ENCODE assay signal across 29 cellular contexts in genomic region chr4:31059753-31060522, GRCh38.
DNase-seq lines count a peak whose midpoint lies in the region; ATAC-seq and TF ChIP-seq lines count a peak whose summit lies in the region.
"Had no signal": no experiment of that assay in that cellular context is flagged by ENCODE, and none has a peak within 500 bp of the region (broad histone marks: within the 10 kb centered on the region; RNA-seq: fewer than 3 reads in every experiment).

No MANE protein-coding gene starts in this region.

- no peaks in the 10 kb centered on the region for H3K79me2 ChIP-seq in mammary epithelial cell (ENCODE audit: insufficient read depth, low read length)

- H3K36me3 ChIP-seq in mammary epithelial cell (ENCODE audit: insufficient read depth, low read length): no peaks in the 10 kb centered on the region
- H3K36me3 ChIP-seq: BLaER1, stomach had no signal

- no peaks in the 10 kb centered on the region for H3K9me3 ChIP-seq in mammary epithelial cell (replicated peaks; ENCODE audit: insufficient read depth, low read length)
- H3K9me3 ChIP-seq: BLaER1, Caco-2, SJCRH30, stomach had no signal

- no peak overlapping the region for H3K9ac ChIP-seq in mammary epithelial cell (ENCODE audit: insufficient read depth, low read length)
- H3K9ac ChIP-seq: BLaER1, KMS-11 had no signal

- POLR2A ChIA-PET in MCF 10A (lab: Yijun Ruan, JAX): no interaction called here

- no peak overlapping the region for H3K4me3 ChIP-seq in mammary epithelial cell (replicated peaks in 1 of 3; ENCODE audit: insufficient read depth in 1 of 3, low read depth in 2 of 3, low read length in 3 of 3)
- H3K4me3 ChIP-seq: BLaER1, SJCRH30, stomach had no signal

- H3K27me3 Mint-ChIP-seq in MCF 10A (ENCODE audit: insufficient read depth, unreplicated experiment): no peaks in the 10 kb centered on the region
- H3K27me3 Mint-ChIP-seq: activated CD4-positive, alpha-beta T cell treated with anti-CD3 and anti-CD28 coated beads, Interleukin-2, amount 10 ng/mL, durations not matched to agents 24 days and 14 days; naive thymus-derived CD4-positive, alpha-beta T cell; T-helper 17 cell; type B pancreatic cell had no signal

- no peak overlapping the region for H3K4me2 ChIP-seq in mammary epithelial cell (ENCODE audit: insufficient read depth, low read depth, low read length)
- H3K4me2 ChIP-seq: BLaER1, KMS-11 had no signal

- dilution Hi-C loops in mammary epithelial cell (cut with HindIII; ENCODE audit: low sequenced_read_pairs): no loop called here

- no peaks in the 10 kb centered on the region for H4K20me1 ChIP-seq in mammary epithelial cell (ENCODE audit: insufficient read depth, low read length)
- H4K20me1 ChIP-seq: BLaER1 had no signal

- H3K4me1 Mint-ChIP-seq in MCF 10A (ENCODE audit: insufficient read depth, unreplicated experiment): no peaks in the 10 kb centered on the region
- H3K4me1 Mint-ChIP-seq: activated CD4-positive, alpha-beta T cell treated with anti-CD3 and anti-CD28 coated beads, Interleukin-2, amount 10 ng/mL, durations not matched to agents 24 days and 14 days; naive thymus-derived CD4-positive, alpha-beta T cell; T-helper 17 cell had no signal

- no peaks in the 10 kb centered on the region for H3K9me3 Mint-ChIP-seq in MCF 10A (ENCODE audit: unreplicated experiment)
- H3K9me3 Mint-ChIP-seq: activated CD4-positive, alpha-beta T cell treated with anti-CD3 and anti-CD28 coated beads, Interleukin-2, amount 10 ng/mL, durations not matched to agents 24 days and 14 days; mesothelial cell of epicardium; type B pancreatic cell had no signal

- no peak overlapping the region for H3K27ac Mint-ChIP-seq in MCF 10A (ENCODE audit: low read depth, unreplicated experiment)
- H3K27ac Mint-ChIP-seq: activated CD4-positive, alpha-beta T cell treated with anti-CD3 and anti-CD28 coated beads, Interleukin-2, amount 10 ng/mL, durations not matched to agents 24 days and 14 days; activated naive CD4-positive, alpha-beta T cell treated with anti-CD3 and anti-CD28 coated beads for 36 hours; mesothelial cell of epicardium; naive thymus-derived CD4-positive, alpha-beta T cell; T-helper 17 cell; type B pancreatic cell had no signal

- H3K27ac ChIP-seq in mammary epithelial cell (ENCODE audit: insufficient read depth, low read depth, low read length): no peak overlapping the region
- H3K27ac ChIP-seq: BLaER1, foreskin keratinocyte, KMS-11, SJCRH30, stomach, VCaP had no signal

- H2AFZ ChIP-seq in mammary epithelial cell (ENCODE audit: low read depth, low read length): no peak overlapping the region

- no peak for ATAC-seq in GM21360 (IDR thresholded peaks at IDR 0.05; ENCODE audit: unreplicated experiment)
- ATAC-seq: foreskin keratinocyte; naive thymus-derived CD4-positive, alpha-beta T cell; Panc1; T-helper 17 cell had no signal

- peak; percentile 30 for DNase-seq in MCF 10A (ENCODE audit: unreplicated experiment)
- DNase-seq in mammary epithelial cell: no peak
- peak; percentile 71 for DNase-seq in NCI-H748 (lab: John Stamatoyannopoulos, UW; ENCODE audit: unreplicated experiment)
- DNase-seq in fibroblast of gingiva (ENCODE audit: low read depth): peak; percentile 4
- no peak for DNase-seq in activated CD4-positive, alpha-beta T cell treated with anti-CD3 and anti-CD28 coated beads for 4 hours
- no peak for DNase-seq in NCI-H82 treated with DMSO at 0.1 percent for 48 hours (lab: John Stamatoyannopoulos, UW; ENCODE audit: unreplicated experiment)
- DNase-seq in NCI-H2227 treated with DMSO at 0.1 percent for 48 hours (lab: John Stamatoyannopoulos, UW): no peak
- DNase-seq: activated CD4-positive, alpha-beta T cell treated with anti-CD3 and anti-CD28 coated beads, Interleukin-2, amount 10 ng/mL, durations not matched to agents 24 days and 14 days; activated naive CD4-positive, alpha-beta T cell treated with anti-CD3 and anti-CD28 coated beads for 36 hours; amygdala; Caco-2; caudate nucleus; DMS79; foreskin keratinocyte; naive thymus-derived CD4-positive, alpha-beta T cell; NCI-H1048; NCI-H1930; nucleus accumbens; stimulated activated CD8-positive, alpha-beta memory T cell treated with anti-CD3 and anti-CD28 coated beads, Interleukin-4, amount 100 ng/mL, for 48 hours; stomach; T-helper 17 cell had no signal

- intact Hi-C loops in MCF 10A (cut with micrococcal nuclease): no loop called here
- intact Hi-C loops in mammary epithelial cell (cut with micrococcal nuclease): no loop called here

- in situ Hi-C loops in mammary epithelial cell (cut with MboI; ENCODE audit: low sequenced_read_pairs in 2 of 2): loop anchor here in 1 of 2 donors (25.0 kb wide), 1 partner anchor 348 kb away; the partner anchor contains the start of gene PCDH7

- H3K4me3 Mint-ChIP-seq in MCF 10A (ENCODE audit: unreplicated experiment): no peak overlapping the region
- H3K4me3 Mint-ChIP-seq: activated CD4-positive, alpha-beta T cell treated with anti-CD3 and anti-CD28 coated beads, Interleukin-2, amount 10 ng/mL, durations not matched to agents 24 days and 14 days; activated naive CD4-positive, alpha-beta T cell treated with anti-CD3 and anti-CD28 coated beads for 36 hours; mesothelial cell of epicardium; naive thymus-derived CD4-positive, alpha-beta T cell; T-helper 17 cell; type B pancreatic cell had no signal

- no TSS peak for BruUV-seq in MCF 10A (replicated peaks; lab: Mats Ljungman, UMichigan)
- no TSS peak for BruUV-seq in mammary epithelial cell (replicated peaks; lab: Mats Ljungman, UMichigan)

- no peaks in the 10 kb centered on the region for H3K27me3 ChIP-seq in mammary epithelial cell (ENCODE audit: insufficient read depth, low read length)
- H3K27me3 ChIP-seq: BLaER1, foreskin keratinocyte, SJCRH30, stomach had no signal

- WGBS in mammary epithelial cell (ENCODE audit: low coverage, missing lambda C conversion rate): 5% methylated on average over 2 of the region's 2 CpGs

- no peaks in the 10 kb centered on the region for H3K4me1 ChIP-seq in mammary epithelial cell (ENCODE audit: insufficient read depth, low read length)
- H3K4me1 ChIP-seq: BLaER1, Caco-2, foreskin keratinocyte had no signal

- no peak for TF ChIP-seq CTCF in MCF 10A (IDR thresholded peaks at IDR 0.05; ENCODE audit: unreplicated experiment)
- no peak for TF ChIP-seq CTCF in mammary epithelial cell (conservative IDR thresholded peaks at IDR 0.05 in 1 of 2, IDR thresholded peaks at IDR 0.05 in 1 of 2; ENCODE audit: extremely low read depth in 1 of 2, insufficient read depth in 1 of 2, low read depth in 1 of 2, low read length in 2 of 2)

- CTCF ChIA-PET in MCF 10A (lab: Yijun Ruan, JAX) (interaction anchor here (0.6 kb wide), 1 partner anchor 18 kb away, joined by 4 read pairs; no protein-coding TSS in a partner anchor), mammary epithelial cell (lab: Charles Lee; ENCODE audit: low non-redundant PET) (no interaction called here)

- no peaks in the 10 kb centered on the region for H3K36me3 Mint-ChIP-seq in MCF 10A (ENCODE audit: insufficient read depth, unreplicated experiment)
- H3K36me3 Mint-ChIP-seq: naive thymus-derived CD4-positive, alpha-beta T cell; type B pancreatic cell had no signal

Comparison
In these comparisons a context has a peak if more than half of its experiments do, and no peak if none do; other contexts are left out.
1. DNase-seq: peak in MCF 10A (single experiment), NCI-H748 (single experiment) and fibroblast of gingiva (single experiment); none in mammary epithelial cell (single experiment), activated CD4-positive, alpha-beta T cell treated with anti-CD3 and anti-CD28 coated beads for 4 hours (0 of 2), NCI-H82 treated with DMSO at 0.1 percent for 48 hours (single experiment) and NCI-H2227 treated with DMSO at 0.1 percent for 48 hours (single experiment).